In the genomic region with DNA sequence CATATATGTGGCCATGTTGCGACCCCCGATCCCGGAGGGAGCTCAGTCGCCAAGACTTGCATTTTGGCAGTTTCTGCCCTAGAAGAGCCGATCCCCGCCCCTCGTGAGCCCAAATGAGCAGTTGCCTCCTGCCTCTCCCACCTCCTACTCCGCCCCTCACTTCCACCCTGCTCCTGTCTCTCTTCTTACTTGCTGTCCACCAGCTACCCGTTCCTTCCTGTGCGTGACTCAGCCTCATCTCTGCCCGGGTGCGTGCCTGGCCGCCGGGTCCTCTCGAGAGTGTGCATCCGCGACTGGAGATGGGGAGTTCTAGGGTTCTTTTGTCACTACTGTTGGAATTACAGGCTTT, we compare ENCODE assay signal across 8 cellular contexts. TPM values are rescaled to one million over a fixed set of nuclear protein-coding genes. Genes with fewer than 3 reads are reported as not detected.
DNase-seq lines count a peak whose midpoint lies in the region; TF ChIP-seq lines count a peak whose summit lies in the region.

No MANE protein-coding gene starts in this region.

- peak overlapping the region; percentile 95 for H3K4me3 Mint-ChIP-seq in MCF 10A (ENCODE audit: unreplicated experiment)

- POLR2A ChIA-PET in GM10248 (lab: Yijun Ruan, JAX), result interaction anchor here (1.0 kb wide), 1 partner anchor 10 kb away, joined by 4 read pairs; no protein-coding TSS in a partner anchor
- POLR2A ChIA-PET in MCF 10A (lab: Yijun Ruan, JAX), result interaction anchor here (0.7 to 1.9 kb wide), 14 partner anchors 9 to 895 kb away, joined by 3 to 10 read pairs (median 4); a partner anchor contains a TSS

- peaks cover 43% of the 10 kb centered on the region for H3K4me1 Mint-ChIP-seq in MCF 10A (ENCODE audit: insufficient read depth, unreplicated experiment)

- H3K9me3 ChIP-seq in HAP-1, result peaks cover 2% of the 10 kb centered on the region; the same call in 1 of the 2 replicates

- intact Hi-C loops in MCF 10A (cut with micrococcal nuclease), result loop anchor here (2.0 kb wide), 1 partner anchor 102 kb away; no protein-coding TSS in a partner anchor

- H3K27ac ChIP-seq in VCaP, result peak overlapping the region; percentile 76

- H3K4me1 ChIP-seq in HAP-1, result peaks cover 32% of the 10 kb centered on the region

- H3K27me3 Mint-ChIP-seq in MCF 10A (ENCODE audit: insufficient read depth, unreplicated experiment), result no peaks in the 10 kb centered on the region

- BruUV-seq in MCF 10A (replicated peaks; lab: Mats Ljungman, UMichigan), result no TSS peak

- 0 out of 2 replicates have a peak, but pooled peaks cover 2% of the 10 kb centered on the region for H3K27me3 ChIP-seq in HAP-1 (ENCODE audit: low read depth)

- H3K4me3 ChIP-seq in HAP-1, result peak overlapping the region; percentile 95

- peak overlapping the region; percentile 98 for H3K27ac Mint-ChIP-seq in MCF 10A (ENCODE audit: low read depth, unreplicated experiment)

- TF ChIP-seq CTCF in GM10248 (IDR thresholded peaks at IDR 0.05; ENCODE audit: control extremely low read depth, extremely low read depth, low read depth, missing control alignments) (no peak), VCaP (conservative IDR thresholded peaks at IDR 0.05) (no peak), MCF 10A (IDR thresholded peaks at IDR 0.05; ENCODE audit: unreplicated experiment) (no peak)

- no peaks in the 10 kb centered on the region for H3K9me3 Mint-ChIP-seq in MCF 10A (ENCODE audit: unreplicated experiment)

- H3K36me3 ChIP-seq in HAP-1 (replicated peaks), result peaks cover 23% of the 10 kb centered on the region

- H3K36me3 Mint-ChIP-seq in MCF 10A (ENCODE audit: insufficient read depth, unreplicated experiment), result peaks cover 12% of the 10 kb centered on the region

- DNase-seq in GM10248 (ENCODE audit: extremely low spot score) (peak; percentile 79), HAP-1 (ENCODE audit: low spot score in 2 of 2) (peak; percentile 37 to 77), M059J (ENCODE audit: low read depth) (peak; percentile 90), MCF 10A (ENCODE audit: unreplicated experiment) (peak; percentile 85), iPS-NIHi7 (ENCODE audit: extremely low spot score) (peak; percentile 73), middle frontal gyrus (ENCODE audit: extremely low spot score, low spot score) (no peak)
- DNase-seq in stimulated activated CD4-positive, alpha-beta T cell treated with anti-CD3 and anti-CD28 coated beads, Interleukin-12 subunit alpha, Interleukin-12 subunit beta, amount 100 ng/mL, for 24 hours (ENCODE audit: low read depth in 2 of 2), result peak; percentile 24 to 57

- CTCF ChIA-PET in GM10248 (lab: Yijun Ruan, JAX), result interaction anchor here (0.9 to 1.9 kb wide), 5 partner anchors 10 to 235 kb away, joined by 3 to 5 read pairs (median 4); no protein-coding TSS in a partner anchor
- CTCF ChIA-PET in MCF 10A (lab: Yijun Ruan, JAX), result interaction anchor here (0.6 to 1.5 kb wide), 3 partner anchors 65 to 493 kb away, joined by 3 to 5 read pairs (median 3); no protein-coding TSS in a partner anchor

- in situ Hi-C loops in HAP-1 (cut with MboI; ENCODE audit: low sequenced_read_pairs), result no loop called here

RNA-seq across cellular contexts. Expression of a gene that starts 0.6 kb away (rescaled TPM):
- total RNA-seq in M059J (2014; rRNA removed; shearing (Covaris generic)), result 18.0 and 29.0 TPM in 2 replicates
- total RNA-seq in MCF 10A (2022), result 57.4 and 64.9 TPM in 2 replicates
